ENCODE assay signal across 19 cellular contexts in genomic region chr20:34850969-34851368, GRCh38.
"Had no signal": no experiment of that assay in that cellular context is flagged by ENCODE, and none has a peak within 500 bp of the region (broad histone marks: within the 10 kb centered on the region; RNA-seq: fewer than 3 reads in every experiment).

No MANE protein-coding gene starts in this region.

- ATAC-seq: K562 had no signal

- H3K4me3 ChIP-seq: K562, MG63 had no signal

- DNase-seq: MG63, NCI-H1092, NCI-H1105 treated with DMSO at 0.1 percent for 48 hours, NCI-H1417 treated with DMSO at 0.1 percent for 48 hours, NCI-H187, NCI-H2029, NCI-H2081 treated with DMSO at 0.1 percent for 48 hours, NCI-H2171, NCI-H226, NCI-H446, NCI-H510A, NCI-H524 treated with DMSO at 0.1 percent for 48 hours, NCI-H69, NCI-H774, RPMI8226, SHP77, SK-N-SH had no signal

- H3K9ac ChIP-seq: KMS-11, SK-N-SH had no signal

- H3K27ac ChIP-seq: KMS-11 had no signal

- H3K36me3 ChIP-seq: MG63 had no signal

- H3K9me3 ChIP-seq: MG63, SK-N-SH had no signal

- H3K9me2 ChIP-seq: SK-N-SH had no signal

- H3K27me3 ChIP-seq: MG63 had no signal

- H3K4me2 ChIP-seq: KMS-11, SK-N-SH had no signal
